In genomic region chr3:82229397-82229796, GRCh38 we compare ENCODE assay signal across 12 cellular contexts.
DNase-seq lines count a peak whose midpoint lies in the region; ATAC-seq and TF ChIP-seq lines count a peak whose summit lies in the region.
"Had no signal": no experiment of that assay in that cellular context is flagged by ENCODE, and none has a peak within 500 bp of the region (broad histone marks: within the 10 kb centered on the region; RNA-seq: fewer than 3 reads in every experiment).

No MANE protein-coding gene starts in this region.

- peaks cover 4% of the 10 kb centered on the region for H3K9me3 Mint-ChIP-seq in activated T-cell treated with anti-CD3 and anti-CD28 coated beads, Interleukin-2, amount 50 U/mL, for 4 hours

- no peak overlapping the region for H3K14ac ChIP-seq in neuronal stem cell (ENCODE audit: low read length)

- H3K79me1 ChIP-seq in neuronal stem cell (ENCODE audit: low read depth, low read length), result no peaks in the 10 kb centered on the region

- H2BK5ac ChIP-seq in neuronal stem cell (ENCODE audit: low read length), result no peak overlapping the region

- H3K4me3 Mint-ChIP-seq in activated T-cell treated with anti-CD3 and anti-CD28 coated beads, Interleukin-2, amount 50 U/mL, for 4 hours, result no peak overlapping the region

- H3K4me1 Mint-ChIP-seq in activated T-cell treated with anti-CD3 and anti-CD28 coated beads, Interleukin-2, amount 50 U/mL, for 4 hours (ENCODE audit: low read depth), result no peaks in the 10 kb centered on the region

- H2AK5ac ChIP-seq in neuronal stem cell (ENCODE audit: low read depth, low read length), result no peak overlapping the region

- no peaks in the 10 kb centered on the region for H3K27me3 Mint-ChIP-seq in activated T-cell treated with anti-CD3 and anti-CD28 coated beads, Interleukin-2, amount 50 U/mL, for 4 hours (ENCODE audit: low read depth)

- no peak for DNase-seq in activated T-cell treated with anti-CD3 and anti-CD28 coated beads, Interleukin-2, amount 50 U/mL, for 4 hours
- no peak for DNase-seq in activated T-cell treated with anti-CD3 and anti-CD28 coated beads, Interleukin-2, amount 50 U/mL, for 1 hour
- no peak for DNase-seq in neuronal stem cell (ENCODE audit: low spot score)
- no peak for DNase-seq in activated effector memory CD4-positive, alpha-beta T cell treated with Interleukin-2 at 50 U/mL for 16 hours
- DNase-seq in sigmoid colon, result no peak
- DNase-seq in activated CD4-positive, alpha-beta T cell treated with anti-CD3 and anti-CD28 coated beads for 48 hours, result no peak
- DNase-seq: colonic mucosa, foreskin melanocyte, posterior cingulate gyrus, upper lobe of left lung had no signal

- no peak overlapping the region for H3K27ac ChIP-seq in neuronal stem cell (replicated peaks; ENCODE audit: low read length)
- no peak overlapping the region for H3K27ac ChIP-seq in sigmoid colon
- H3K27ac ChIP-seq: colonic mucosa, upper lobe of left lung had no signal

- TF ChIP-seq CTCF in sigmoid colon (IDR thresholded peaks at IDR 0.05), result no peak

- H3K9me3 ChIP-seq in neuronal stem cell (replicated peaks in 1 of 2; ENCODE audit: control insufficient read depth in 2 of 2, insufficient read depth in 1 of 2, low read depth in 1 of 2, low read length in 2 of 2), result no peaks in the 10 kb centered on the region
- H3K9me3 ChIP-seq in sigmoid colon, result peaks cover 0 to under 1% (median 0%) of the 10 kb centered on the region in 4 donors
- H3K9me3 ChIP-seq: colonic mucosa, upper lobe of left lung had no signal

- H2BK120ac ChIP-seq in neuronal stem cell (ENCODE audit: low read depth, low read length), result no peak overlapping the region

- no peak overlapping the region for H3K4me2 ChIP-seq in neuronal stem cell (ENCODE audit: insufficient read depth, low read length, poor library complexity, severe bottlenecking)

- TF ChIP-seq EP300 in sigmoid colon (IDR thresholded peaks at IDR 0.05), result no peak

- H3K18ac ChIP-seq in neuronal stem cell (ENCODE audit: low read length), result no peak overlapping the region

- no peak for TF ChIP-seq POLR2A in sigmoid colon (IDR thresholded peaks at IDR 0.05)

- peak; percentile 60 to 67 for ATAC-seq in activated T-cell treated with anti-CD3 and anti-CD28 coated beads, Interleukin-2, amount 50 U/mL, for 4 hours
- ATAC-seq in HG02571 (IDR thresholded peaks at IDR 0.05; ENCODE audit: unreplicated experiment), result peak; percentile 75
- peak; percentile 92 for ATAC-seq in HG03442 (IDR thresholded peaks at IDR 0.05; ENCODE audit: unreplicated experiment)

- H3K9ac ChIP-seq in neuronal stem cell (ENCODE audit: low read depth, low read length, poor library complexity), result no peak overlapping the region

- H3K4me3 ChIP-seq in neuronal stem cell (ENCODE audit: low read length in 2 of 2) (no peak overlapping the region), sigmoid colon (no peak overlapping the region)
- H3K4me3 ChIP-seq: colonic mucosa, upper lobe of left lung had no signal

- H3K36me3 ChIP-seq in neuronal stem cell (replicated peaks in 1 of 2; ENCODE audit: control insufficient read depth in 2 of 2, insufficient read depth in 2 of 2, low read length in 2 of 2) (no peaks in the 10 kb centered on the region), sigmoid colon (no peaks in the 10 kb centered on the region)
- H3K36me3 ChIP-seq: colonic mucosa, upper lobe of left lung had no signal

- H3K4me1 ChIP-seq in neuronal stem cell (ENCODE audit: control insufficient read depth in 2 of 2, insufficient read depth in 1 of 2, low read depth in 1 of 2, low read length in 2 of 2), result peaks cover 0 to 3% of the 10 kb centered on the region in 2 donors
- no peaks in the 10 kb centered on the region for H3K4me1 ChIP-seq in sigmoid colon
- H3K4me1 ChIP-seq: colonic mucosa, upper lobe of left lung had no signal

- no peaks in the 10 kb centered on the region for H3K27me3 ChIP-seq in neuronal stem cell (ENCODE audit: control insufficient read depth in 3 of 3, insufficient read depth in 3 of 3, low read depth in 1 of 3, low read length in 3 of 3)
- no peaks in the 10 kb centered on the region for H3K27me3 ChIP-seq in sigmoid colon
- H3K27me3 ChIP-seq: colonic mucosa, upper lobe of left lung had no signal

- H3K23ac ChIP-seq in neuronal stem cell (ENCODE audit: low read depth, low read length, poor library complexity), result no peak overlapping the region

- intact Hi-C loops in sigmoid colon (cut with DNase I), result no loop called here

- H3K36me3 Mint-ChIP-seq in activated T-cell treated with anti-CD3 and anti-CD28 coated beads, Interleukin-2, amount 50 U/mL, for 4 hours (ENCODE audit: insufficient read depth), result no peaks in the 10 kb centered on the region

- peak overlapping the region; percentile 46 for H2AFZ ChIP-seq in neuronal stem cell (ENCODE audit: low read length)

- no peak overlapping the region for H2BK15ac ChIP-seq in neuronal stem cell (ENCODE audit: low read length)

- no peak overlapping the region for H3K4ac ChIP-seq in neuronal stem cell (ENCODE audit: low read length)

- no peak overlapping the region for H4K8ac ChIP-seq in neuronal stem cell (ENCODE audit: low read depth, low read length)

- WGBS in neuronal stem cell (ENCODE audit: extremely low coverage in 2 of 2, insufficient read length in 2 of 2, insufficient replicate concordance in 1 of 2), 2 donors, result no CpG with 5 or more reads among the region's 4 CpGs
- 37 to 63% methylated on average over 4 of the region's 4 CpGs for WGBS in sigmoid colon, 2 donors

- no peak overlapping the region for H2BK12ac ChIP-seq in neuronal stem cell (ENCODE audit: low read length)

- no peak overlapping the region for H4K91ac ChIP-seq in neuronal stem cell (ENCODE audit: low read depth, low read length, poor library complexity)
